2 cellular contexts compared by ENCODE assay signal in genomic region chr2:16948710-16949109, GRCh38.
TF ChIP-seq lines count a peak whose summit lies in the region.

No MANE protein-coding gene starts in this region.

TF ChIP-seq in HepG2, 621 proteins besides CTCF, POLR2A, EP300 and RAD21 (continued from another document):
- TF ChIP-seq THRA (CRISPR knock-in tag; IDR thresholded peaks at IDR 0.05; ENCODE audit: borderline replicate concordance) (no peak), KLF12 (CRISPR knock-in tag; IDR thresholded peaks at IDR 0.05; ENCODE audit: borderline replicate concordance) (no peak), GABPB1 (CRISPR knock-in tag; IDR thresholded peaks at IDR 0.05) (no peak), CREB1 (IDR thresholded peaks at IDR 0.05) (peak; percentile 80), CREB1 (CRISPR knock-in tag; IDR thresholded peaks at IDR 0.05) (no peak), ZNF17 (CRISPR knock-in tag; IDR thresholded peaks at IDR 0.05) (no peak), RFX3 (CRISPR knock-in tag; IDR thresholded peaks at IDR 0.05) (no peak)
- TF ChIP-seq, protein P1, sequence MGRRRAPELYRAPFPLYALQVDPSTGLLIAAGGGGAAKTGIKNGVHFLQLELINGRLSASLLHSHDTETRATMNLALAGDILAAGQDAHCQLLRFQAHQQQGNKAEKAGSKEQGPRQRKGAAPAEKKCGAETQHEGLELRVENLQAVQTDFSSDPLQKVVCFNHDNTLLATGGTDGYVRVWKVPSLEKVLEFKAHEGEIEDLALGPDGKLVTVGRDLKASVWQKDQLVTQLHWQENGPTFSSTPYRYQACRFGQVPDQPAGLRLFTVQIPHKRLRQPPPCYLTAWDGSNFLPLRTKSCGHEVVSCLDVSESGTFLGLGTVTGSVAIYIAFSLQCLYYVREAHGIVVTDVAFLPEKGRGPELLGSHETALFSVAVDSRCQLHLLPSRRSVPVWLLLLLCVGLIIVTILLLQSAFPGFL (CRISPR knock-in tag; IDR thresholded peaks at IDR 0.05), result no peak

TF ChIP-seq in H1, 55 proteins besides CTCF, POLR2A, EP300 and RAD21 (continued from another document):
- TF ChIP-seq ATF3 (IDR thresholded peaks at IDR 0.05; ENCODE audit: insufficient read depth, low read depth, low read length), result no peak
- no peak for TF ChIP-seq HDAC6 (IDR thresholded peaks at IDR 0.05; ENCODE audit: low read depth, low read length)
- no peak for TF ChIP-seq SIN3A (conservative IDR thresholded peaks at IDR 0.05 in 1 of 2, IDR thresholded peaks at IDR 0.05 in 1 of 2; ENCODE audit: low read depth in 1 of 2, low read length in 2 of 2)
- no peak for TF ChIP-seq SUZ12 (IDR thresholded peaks at IDR 0.05; ENCODE audit: low read length)
- TF ChIP-seq CBX8 (IDR thresholded peaks at IDR 0.05; ENCODE audit: borderline replicate concordance, low read depth, low read length), result no peak
- no peak for TF ChIP-seq ASH2L (IDR thresholded peaks at IDR 0.05; ENCODE audit: low read length)
- no peak for TF ChIP-seq SRF (IDR thresholded peaks at IDR 0.05; ENCODE audit: low read depth, low read length)
- TF ChIP-seq SP2 (IDR thresholded peaks at IDR 0.05; ENCODE audit: low read length), result no peak
- no peak for TF ChIP-seq SIX5 (IDR thresholded peaks at IDR 0.05; ENCODE audit: low read depth, low read length)
- TF ChIP-seq RNF2 (IDR thresholded peaks at IDR 0.05; ENCODE audit: borderline replicate concordance, low read depth, low read length, missing control alignments, poor library complexity, severe bottlenecking), result no peak
- no peak for TF ChIP-seq GABPA (IDR thresholded peaks at IDR 0.05; ENCODE audit: borderline replicate concordance, insufficient read depth, low read length)
